25 cellular contexts compared by ENCODE assay signal in genomic region chr3:13653631-13654279, GRCh38.
A peak's percentile ranks its signal among the peaks of the same experiment; 100 is the strongest.
DNase-seq lines count a peak whose midpoint lies in the region; ATAC-seq and TF ChIP-seq lines count a peak whose summit lies in the region.
"Had no signal": no experiment of that assay in that cellular context is flagged by ENCODE, and none has a peak within 500 bp of the region (broad histone marks: within the 10 kb centered on the region; RNA-seq: fewer than 3 reads in every experiment).

No MANE protein-coding gene starts in this region.

- DNase-seq in activated CD4-positive, alpha-beta T cell treated with anti-CD3 and anti-CD28 coated beads for 48 hours = peak; percentile 21
- no peak for DNase-seq in activated CD4-positive, alpha-beta T cell treated with anti-CD3 and anti-CD28 coated beads, Interleukin-2, amount 10 ng/mL, durations not matched to agents 24 days and 14 days
- DNase-seq in NCI-H69 (lab: John Stamatoyannopoulos, UW) (peak; percentile 3), spleen (no peak), lower leg skin (ENCODE audit: low spot score in 2 of 2) (no peak), COLO829 (ENCODE audit: low spot score) (no peak), GM19238 (ENCODE audit: insufficient read length, low spot score) (no peak)
- no peak for DNase-seq in effector memory CD8-positive, alpha-beta T cell
- DNase-seq: 8988T; activated naive CD8-positive, alpha-beta T cell treated with anti-CD3 and anti-CD28 coated beads, Interleukin-2, amount 10 ng/mL, durations not matched to agents 7 days and 5 days; activated T-cell treated with anti-CD3 and anti-CD28 coated beads, Interleukin-2, amount 50 U/mL, for 4 hours; effector memory CD4-positive, alpha-beta T cell; left cardiac atrium; mesenchymal stem cell; MV-4-11; NCI-H1694; NCI-H2171 treated with DMSO at 0.1 percent for 48 hours; NCI-H748 treated with DMSO at 0.1 percent for 48 hours; SIG-M5; stimulated activated CD4-positive, alpha-beta T cell treated with anti-CD3 and anti-CD28 coated beads, Interleukin-2, amount 100 ng/mL, for 48 hours; T-helper 1 cell had no signal

- H3K9me3 Mint-ChIP-seq in activated CD4-positive, alpha-beta T cell treated with anti-CD3 and anti-CD28 coated beads, Interleukin-2, amount 10 ng/mL, durations not matched to agents 24 days and 14 days = no peaks in the 10 kb centered on the region
- H3K9me3 Mint-ChIP-seq in effector memory CD8-positive, alpha-beta T cell = no peaks in the 10 kb centered on the region
- H3K9me3 Mint-ChIP-seq: activated naive CD8-positive, alpha-beta T cell treated with anti-CD3 and anti-CD28 coated beads, Interleukin-2, amount 10 ng/mL, durations not matched to agents 7 days and 5 days; activated T-cell treated with anti-CD3 and anti-CD28 coated beads, Interleukin-2, amount 50 U/mL, for 4 hours; natural killer cell treated with Interleukin-12 subunit alpha and Interleukin-12 subunit beta and Interleukin-15 and Interleukin-18, amount 100 ng/mL, for 72 hours had no signal

- H3K36me3 Mint-ChIP-seq in activated CD4-positive, alpha-beta T cell treated with anti-CD3 and anti-CD28 coated beads, Interleukin-2, amount 10 ng/mL, durations not matched to agents 24 days and 14 days (ENCODE audit: low read depth) = no peaks in the 10 kb centered on the region
- peaks cover 9% of the 10 kb centered on the region for H3K36me3 Mint-ChIP-seq in effector memory CD8-positive, alpha-beta T cell (ENCODE audit: insufficient read depth)
- H3K36me3 Mint-ChIP-seq: activated naive CD8-positive, alpha-beta T cell treated with anti-CD3 and anti-CD28 coated beads, Interleukin-2, amount 10 ng/mL, durations not matched to agents 7 days and 5 days; brain; natural killer cell treated with Interleukin-12 subunit alpha and Interleukin-12 subunit beta and Interleukin-15 and Interleukin-18, amount 100 ng/mL, for 72 hours had no signal

- peak; percentile 28 for ATAC-seq in effector memory CD8-positive, alpha-beta T cell (replicated peaks)
- ATAC-seq: activated T-cell treated with anti-CD3 and anti-CD28 coated beads, Interleukin-2, amount 50 U/mL, for 4 hours; K562; left cardiac atrium; natural killer cell treated with Interleukin-12 subunit alpha and Interleukin-12 subunit beta and Interleukin-15 and Interleukin-18, amount 100 ng/mL, for 72 hours had no signal

- TF ChIP-seq CTCF in spleen (IDR thresholded peaks at IDR 0.05 in 8 of 11, conservative IDR thresholded peaks at IDR 0.05 in 3 of 11) (no peak), lower leg skin (IDR thresholded peaks at IDR 0.05) (no peak)

- H3K4me3 Mint-ChIP-seq in activated CD4-positive, alpha-beta T cell treated with anti-CD3 and anti-CD28 coated beads, Interleukin-2, amount 10 ng/mL, durations not matched to agents 24 days and 14 days = no peak overlapping the region
- peak overlapping the region in 1 of 2 donors; percentile 35 for H3K4me3 Mint-ChIP-seq in effector memory CD8-positive, alpha-beta T cell
- H3K4me3 Mint-ChIP-seq: activated naive CD8-positive, alpha-beta T cell treated with anti-CD3 and anti-CD28 coated beads, Interleukin-2, amount 10 ng/mL, durations not matched to agents 7 days and 5 days; brain; natural killer cell treated with Interleukin-12 subunit alpha and Interleukin-12 subunit beta and Interleukin-15 and Interleukin-18, amount 100 ng/mL, for 72 hours had no signal

- H3K27me3 Mint-ChIP-seq in activated CD4-positive, alpha-beta T cell treated with anti-CD3 and anti-CD28 coated beads, Interleukin-2, amount 10 ng/mL, durations not matched to agents 24 days and 14 days = peaks cover 47% of the 10 kb centered on the region
- H3K27me3 Mint-ChIP-seq in effector memory CD8-positive, alpha-beta T cell = peaks cover 34 to 39% of the 10 kb centered on the region in 2 donors

- H3K36me3 ChIP-seq in spleen = no peaks in the 10 kb centered on the region

- peaks cover 7% of the 10 kb centered on the region for H3K4me1 Mint-ChIP-seq in activated CD4-positive, alpha-beta T cell treated with anti-CD3 and anti-CD28 coated beads, Interleukin-2, amount 10 ng/mL, durations not matched to agents 24 days and 14 days
- peaks cover 15 to 52% of the 10 kb centered on the region in 2 donors for H3K4me1 Mint-ChIP-seq in effector memory CD8-positive, alpha-beta T cell (ENCODE audit: low read depth in 2 of 2)

- H3K9me3 ChIP-seq in spleen = no peaks in the 10 kb centered on the region

- intact Hi-C loops in activated CD4-positive, alpha-beta T cell treated with anti-CD3 and anti-CD28 coated beads, Interleukin-2, amount 10 ng/mL, durations not matched to agents 24 days and 14 days (cut with micrococcal nuclease) = no loop called here
- intact Hi-C loops in spleen (cut with DNase I; ENCODE audit: low total_unique reads) = no loop called here
- intact Hi-C loops in lower leg skin (cut with DNase I; ENCODE audit: low total_unique reads) = loop anchor here (5.0 kb wide), 1 partner anchor 561 kb away; no protein-coding TSS in a partner anchor

- H3K27ac ChIP-seq in spleen = peak overlapping the region in 5 of 8 donors; percentile 78 to 84 (median 84)

- no peak overlapping the region for H3K27ac Mint-ChIP-seq in activated CD4-positive, alpha-beta T cell treated with anti-CD3 and anti-CD28 coated beads, Interleukin-2, amount 10 ng/mL, durations not matched to agents 24 days and 14 days
- peak overlapping the region in 1 of 2 donors; percentile 63 for H3K27ac Mint-ChIP-seq in effector memory CD8-positive, alpha-beta T cell
- H3K27ac Mint-ChIP-seq: activated naive CD8-positive, alpha-beta T cell treated with anti-CD3 and anti-CD28 coated beads, Interleukin-2, amount 10 ng/mL, durations not matched to agents 7 days and 5 days; progenitor cell of endocrine pancreas had no signal

- WGBS in spleen, 5 donors = 76 to 84% (median 81%) methylated on average over 19 to 20 of the region's 20 CpGs
- 82 to 86% methylated on average over 20 of the region's 20 CpGs for WGBS in lower leg skin, 2 donors

- H3K27me3 ChIP-seq in spleen (replicated peaks in 1 of 7) = peaks cover 0 to 63% (median 17%) of the 10 kb centered on the region in 7 donors

- TF ChIP-seq POLR2A in spleen (IDR thresholded peaks at IDR 0.05) (no peak), lower leg skin (IDR thresholded peaks at IDR 0.05) (no peak)

- peaks cover 10 to 75% (median 57%) of the 10 kb centered on the region in 6 donors for H3K4me1 ChIP-seq in spleen

- H3K4me3 ChIP-seq in spleen = no peak overlapping the region
- H3K4me3 ChIP-seq in lower leg skin (ENCODE audit: low read depth, poor library complexity, severe bottlenecking) = no peak overlapping the region
- H3K4me3 ChIP-seq: K562 had no signal

Comparison
In these comparisons a context has a peak if more than half of its experiments do, and no peak if none do; other contexts are left out.
1. DNase-seq: peak in activated CD4-positive, alpha-beta T cell treated with anti-CD3 and anti-CD28 coated beads for 48 hours (single experiment) and NCI-H69 (single experiment); none in activated CD4-positive, alpha-beta T cell treated with anti-CD3 and anti-CD28 coated beads, Interleukin-2, amount 10 ng/mL, durations not matched to agents 24 days and 14 days (single experiment), effector memory CD8-positive, alpha-beta T cell (0 of 3), spleen (single experiment), lower leg skin (0 of 2), COLO829 (single experiment) and GM19238 (single experiment).